In the genomic region with DNA sequence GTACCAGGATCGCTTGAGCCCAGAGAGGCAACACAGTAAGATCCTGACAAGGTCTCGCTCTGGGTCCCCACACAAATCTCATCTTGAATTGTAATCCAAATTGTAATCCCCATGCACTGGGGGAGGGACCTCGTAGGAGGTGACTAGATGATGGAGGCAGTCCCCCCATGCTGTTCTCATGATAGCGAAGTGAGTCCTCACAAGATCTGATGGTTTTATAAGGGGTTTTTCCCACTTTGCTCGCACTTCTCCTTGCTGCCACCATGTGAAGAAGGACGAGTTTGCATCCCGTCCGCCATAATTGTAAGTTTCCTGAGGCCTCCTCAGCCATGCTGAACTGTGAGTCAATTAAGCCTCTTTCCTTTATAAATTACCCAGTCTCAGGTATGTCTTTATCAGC, we compare ENCODE assay signal across 10 cellular contexts. TPM values are rescaled to one million over a fixed set of nuclear protein-coding genes. Genes with fewer than 3 reads are reported as not detected.
DNase-seq lines count a peak whose midpoint lies in the region; ATAC-seq, FAIRE-seq and TF ChIP-seq lines count a peak whose summit lies in the region.
"Had no signal": no experiment of that assay in that cellular context is flagged by ENCODE, and none has a peak within 500 bp of the region (broad histone marks: within the 10 kb centered on the region; RNA-seq: fewer than 3 reads in every experiment).

No MANE protein-coding gene starts in this region.

- H3K27me3 ChIP-seq in OCI-LY1 (ENCODE audit: insufficient read depth, low read length): no peaks in the 10 kb centered on the region
- H3K27me3 ChIP-seq in H1 (replicated peaks in 1 of 4; ENCODE audit: control insufficient read depth in 3 of 4, extremely low read depth in 1 of 4, insufficient read depth in 3 of 4, low read length in 3 of 4): no peaks in the 10 kb centered on the region
- H3K27me3 ChIP-seq: left lung, SJCRH30 had no signal

- H3K9ac ChIP-seq in OCI-LY1 (ENCODE audit: low read length) (no peak overlapping the region), H1 (replicated peaks in 1 of 4; ENCODE audit: extremely low read depth in 1 of 4, low read depth in 3 of 4, low read length in 3 of 4) (no peak overlapping the region)

- H3K4me2 ChIP-seq in OCI-LY1 (ENCODE audit: low read length) (no peak overlapping the region), H1 (ENCODE audit: insufficient read depth in 1 of 2, low read depth in 2 of 2, low read length in 2 of 2) (no peak overlapping the region)

- no peak overlapping the region for H2AK5ac ChIP-seq in H1 (ENCODE audit: low read depth, low read length)

- H3K23me2 ChIP-seq in H1 (ENCODE audit: low read depth, low read length): no peaks in the 10 kb centered on the region

- H3K9me2 ChIP-seq in OCI-LY1 (ENCODE audit: low read depth, low read length): no peaks in the 10 kb centered on the region

- H4K8ac ChIP-seq in H1 (ENCODE audit: extremely low read depth, insufficient read depth, low read length): no peak overlapping the region

- no peaks in the 10 kb centered on the region for H4K20me1 ChIP-seq in OCI-LY1 (ENCODE audit: insufficient read depth, low read length)
- no peaks in the 10 kb centered on the region for H4K20me1 ChIP-seq in H1 (replicated peaks in 1 of 2; ENCODE audit: control insufficient read depth in 1 of 2, insufficient read depth in 2 of 2, low read length in 2 of 2)

- CTCF ChIA-PET in H1 (lab: Charles Lee; ENCODE audit: partially characterized antibody): no interaction called here

- TF ChIP-seq EP300 in H1 (IDR thresholded peaks at IDR 0.05; ENCODE audit: borderline replicate concordance in 1 of 2, low read depth in 2 of 2, low read length in 2 of 2): no peak

- no peak for TF ChIP-seq POLR2A in H1 (IDR thresholded peaks at IDR 0.05; ENCODE audit: control extremely low read depth in 1 of 2, low read depth in 2 of 2, low read length in 2 of 2)

- no peak overlapping the region for H2BK120ac ChIP-seq in H1 (replicated peaks; ENCODE audit: low read depth, low read length)

- POLR2A ChIA-PET in H1 (lab: Charles Lee; ENCODE audit: partially characterized antibody): no interaction called here

- no peak overlapping the region for H3K4ac ChIP-seq in H1 (replicated peaks; ENCODE audit: insufficient read length, low read depth, low read length)

- no peak overlapping the region for H3K18ac ChIP-seq in H1 (ENCODE audit: extremely low read depth, low read length)

- H3K56ac ChIP-seq in H1 (replicated peaks; ENCODE audit: insufficient read length, low read depth, low read length): no peak overlapping the region

- H3K79me1 ChIP-seq in H1 (ENCODE audit: low read depth, low read length): no peaks in the 10 kb centered on the region

- H3K36me3 ChIP-seq in OCI-LY1 (ENCODE audit: insufficient read depth, low read length) (peaks cover 5% of the 10 kb centered on the region; the same call in 1 of the 2 replicates), H1 (ENCODE audit: control insufficient read depth in 2 of 4, insufficient read depth in 4 of 4, low read length in 3 of 4) (no peaks in the 10 kb centered on the region)
- H3K36me3 ChIP-seq: left lung, SJCRH30 had no signal

- no peak overlapping the region for H4K5ac ChIP-seq in H1 (ENCODE audit: insufficient read length, low read depth, low read length)

- peak; percentile 28 for FAIRE-seq in H1 (lab: Jason Lieb, UNC)

- H3F3A ChIP-seq in OCI-LY1 (ENCODE audit: insufficient read depth, low read length): no peaks in the 10 kb centered on the region

- no peak overlapping the region for H3K23ac ChIP-seq in H1 (ENCODE audit: insufficient read length)

- H3K79me2 ChIP-seq in OCI-LY1 (ENCODE audit: insufficient read depth, low read length) (peaks cover 8% of the 10 kb centered on the region; the same call in 1 of the 2 replicates), H1 (ENCODE audit: control insufficient read depth in 1 of 2, insufficient read depth in 2 of 2, low read length in 2 of 2) (no peaks in the 10 kb centered on the region)

- no peak overlapping the region for H2BK20ac ChIP-seq in H1 (ENCODE audit: low read length)

- 88% methylated on average over 8 of the region's 8 CpGs; no CpG with 5 or more reads in 1 of the 2 experiments for WGBS in H1 (ENCODE audit: extremely low coverage in 1 of 2, insufficient coverage in 1 of 2, insufficient read length in 1 of 2, insufficient replicate concordance in 2 of 2, low coverage in 1 of 2, low lambda C conversion rate in 2 of 2, missing lambda C conversion rate in 1 of 2), 2 experiments

- no peak overlapping the region for H3K14ac ChIP-seq in H1 (ENCODE audit: insufficient read length)

- H2AFZ ChIP-seq in OCI-LY1 (ENCODE audit: low read length) (no peak overlapping the region), H1 (ENCODE audit: low read length) (no peak overlapping the region)

- DNase-seq in ELR (ENCODE audit: low read depth) (peak; percentile 10), H1 (ENCODE audit: low read depth in 1 of 2, low spot score in 2 of 2) (no peak), GM20000 (ENCODE audit: low spot score) (no peak), globus pallidus (ENCODE audit: low spot score) (no peak), DMS79 treated with DMSO at 0.1 percent for 48 hours (lab: John Stamatoyannopoulos, UW) (no peak)
- DNase-seq: left lung, SJCRH30 had no signal

- peak in 1 of 2 experiments; percentile 34; a peak in 3 of 4 replicates for TF ChIP-seq RAD21 in H1 (IDR thresholded peaks at IDR 0.05 in 1 of 2, conservative IDR thresholded peaks at IDR 0.05 in 1 of 2; ENCODE audit: low read depth in 2 of 2, low read length in 2 of 2)

- peaks cover 60% of the 10 kb centered on the region for H3K4me1 ChIP-seq in OCI-LY1 (ENCODE audit: insufficient read depth, low read length, severe bottlenecking)
- peaks cover 0 to 7% (median 0%) of the 10 kb centered on the region in 4 experiments; a peak in 1 of 7 replicates for H3K4me1 ChIP-seq in H1 (replicated peaks in 1 of 4; ENCODE audit: control insufficient read depth in 3 of 4, insufficient read depth in 4 of 4, low read length in 3 of 4)

- TF ChIP-seq CTCF in OCI-LY1 (IDR thresholded peaks at IDR 0.05; ENCODE audit: low read length): peak; percentile 18; the same call in 1 of the 2 replicates
- peak; percentile 16 to 26 (median 24); a peak in 3 of 4 replicates for TF ChIP-seq CTCF in H1 (IDR thresholded peaks at IDR 0.05; ENCODE audit: control extremely low read depth in 1 of 3, insufficient read depth in 1 of 3, low read depth in 1 of 3, low read length in 3 of 3)
- no peak for TF ChIP-seq CTCF in GM20000 (IDR thresholded peaks at IDR 0.05; ENCODE audit: extremely low read depth, missing control alignments)

- H3K27ac ChIP-seq in OCI-LY1 (ENCODE audit: low read depth, low read length, poor library complexity, severe bottlenecking) (no peak overlapping the region), H1 (ENCODE audit: low read depth, low read length) (no peak overlapping the region)
- H3K27ac ChIP-seq: left lung had no signal

- no peak overlapping the region for H2BK15ac ChIP-seq in H1 (ENCODE audit: low read length)

- no peaks in the 10 kb centered on the region for H3K9me3 ChIP-seq in OCI-LY1 (ENCODE audit: low read length)
- no peaks in the 10 kb centered on the region for H3K9me3 ChIP-seq in H1 (ENCODE audit: insufficient read depth in 2 of 2, low read depth in 1 of 2, low read length in 1 of 2)
- H3K9me3 ChIP-seq: left lung, SJCRH30 had no signal

- no peak overlapping the region for H2BK5ac ChIP-seq in H1 (ENCODE audit: low read depth, low read length)

- ATAC-seq in GM19395 (IDR thresholded peaks at IDR 0.05; ENCODE audit: unreplicated experiment) (peak; percentile 43), GM21515 (IDR thresholded peaks at IDR 0.05; ENCODE audit: unreplicated experiment) (no peak)

- H3K4me3 ChIP-seq in OCI-LY1 (ENCODE audit: low read depth, low read length, poor library complexity, severe bottlenecking): no peak overlapping the region
- H3K4me3 ChIP-seq in H1 (ENCODE audit: extremely low read depth in 1 of 4, insufficient read depth in 2 of 4, low read depth in 3 of 4, low read length in 4 of 4): no peak overlapping the region
- H3K4me3 ChIP-seq: left lung, SJCRH30 had no signal

- no peak overlapping the region for H2BK12ac ChIP-seq in H1 (ENCODE audit: low read depth, low read length)

- no peak overlapping the region for H4K91ac ChIP-seq in H1 (replicated peaks; ENCODE audit: insufficient read length, low read length)

TF ChIP-seq in H1, 55 proteins besides CTCF, POLR2A, EP300 and RAD21:
- peak; percentile 28; the same call in 1 of the 2 replicates for TF ChIP-seq YY1 (IDR thresholded peaks at IDR 0.05; ENCODE audit: low read depth, low read length)
- no peak for TF ChIP-seq ASH2L (IDR thresholded peaks at IDR 0.05; ENCODE audit: low read length)
TF ChIP-seq in H1: peak in this region for 1.

RNA-seq across cellular contexts. Expression of a gene that starts 46.0 kb away (rescaled TPM):
- total RNA-seq in H1 (2021; fragmentation: NEBNext Ultra II Directional; extraction: Animal tissue kit (Norgen Biotek cat#: 25700)): 4.5 and 5.7 TPM in 2 replicates
- 2.9 and 3.5 TPM in 2 replicates for polyA plus RNA-seq in H1 (2011; rRNA removed)
- 2.8 TPM for polyA plus RNA-seq in H1 (2011; cell fraction: cytosol; rRNA removed)
- polyA plus RNA-seq in H1 (2011; cell fraction: nucleus; rRNA removed): 4.9 TPM
- 3.8 to 5.6 TPM (median 4.6 TPM) in 4 replicates for polyA plus RNA-seq in H1 (2012, experiment 1 of 2)
- 0.83 TPM for polyA plus RNA-seq in H1 (2012, experiment 2 of 2)
- polyA plus RNA-seq in H1 (2013, experiment 1 of 2): 4.6 TPM
- 4.4 TPM for polyA plus RNA-seq in H1 (2013, experiment 2 of 2)
- polyA minus RNA-seq in H1 (2011; rRNA and poly(A)+ RNA removed): 3.9 and 5.4 TPM in 2 replicates
- polyA minus RNA-seq in H1 (2011; cell fraction: cytosol; rRNA and poly(A)+ RNA removed): 4.2 TPM
- polyA minus RNA-seq in H1 (2011; cell fraction: nucleus; rRNA and poly(A)+ RNA removed): 13.4 TPM
